In genomic region chr9:94300470-94301301, GRCh38 we compare ENCODE assay signal across 1 cellular context.
TF ChIP-seq lines count a peak whose summit lies in the region.

No MANE protein-coding gene starts in this region.

TF ChIP-seq in HEK293, 187 proteins besides CTCF, POLR2A, EP300 and RAD21 (continued from another document):
- TF ChIP-seq HIC1 (tag by site-specific recombination; IDR thresholded peaks at IDR 0.05): no peak
